29 cellular contexts compared by ENCODE assay signal in genomic region chr4:143156853-143157252, GRCh38. TPM values are rescaled to one million over a fixed set of nuclear protein-coding genes. Genes with fewer than 3 reads are reported as not detected.
A peak's percentile ranks its signal among the peaks of the same experiment; 100 is the strongest.
DNase-seq lines count a peak whose midpoint lies in the region; ATAC-seq and TF ChIP-seq lines count a peak whose summit lies in the region.
"Had no signal": no experiment of that assay in that cellular context is flagged by ENCODE, and none has a peak within 500 bp of the region (broad histone marks: within the 10 kb centered on the region; RNA-seq: fewer than 3 reads in every experiment).

No MANE protein-coding gene starts in this region.

- H3K27me3 ChIP-seq in lower lobe of right lung (ENCODE audit: low read depth) (no peaks in the 10 kb centered on the region), upper lobe of right lung (no peaks in the 10 kb centered on the region)
- H3K27me3 ChIP-seq: BE2C; BLaER1; BLaER1 treated with 17β-estradiol and CSF1 and Interleukin-3, amounts not matched to agents 10 nM and 100 nM had no signal

- no peak overlapping the region for H3K4me3 ChIP-seq in lower lobe of right lung
- no peak overlapping the region for H3K4me3 ChIP-seq in upper lobe of right lung
- H3K4me3 ChIP-seq: A549; BLaER1; BLaER1 treated with 17β-estradiol and CSF1 and Interleukin-3, amounts not matched to agents 10 nM and 100 nM had no signal

- H3K36me3 ChIP-seq in lower lobe of right lung (no peaks in the 10 kb centered on the region), upper lobe of right lung (no peaks in the 10 kb centered on the region)
- H3K36me3 ChIP-seq: BE2C; BLaER1; BLaER1 treated with 17β-estradiol and CSF1 and Interleukin-3, amounts not matched to agents 10 nM and 100 nM had no signal

- H3K27ac ChIP-seq in lower lobe of right lung = no peak overlapping the region
- H3K27ac ChIP-seq in upper lobe of right lung = no peak overlapping the region
- H3K27ac ChIP-seq: 22Rv1; A549; BLaER1; BLaER1 treated with 17β-estradiol and CSF1 and Interleukin-3, amounts not matched to agents 10 nM and 100 nM; C4-2B had no signal

- DNase-seq in lower lobe of right lung = no peak
- DNase-seq in upper lobe of right lung = no peak
- DNase-seq: 8988T; ACHN; AML-193; BE2C; C1 segment of cervical spinal cord; Caco-2; Calu3; CD4-positive, alpha-beta memory T cell; CD4-positive, alpha-beta T cell; CD4-positive, CD25-positive, alpha-beta regulatory T cell; CD8-positive, alpha-beta memory T cell; CD8-positive, alpha-beta T cell; COR-L47; DMS 273 treated with DMSO at 0.1 percent for 48 hours; DMS153; DMS53; DMS79; DMS79 treated with DMSO at 0.1 percent for 48 hours; DND-41; EL had no signal

- ATAC-seq in lower lobe of right lung (peak; percentile 66 to 73), upper lobe of right lung (peak; percentile 73), HG02852 (IDR thresholded peaks at IDR 0.05; ENCODE audit: unreplicated experiment) (no peak), GM18858 (IDR thresholded peaks at IDR 0.05; ENCODE audit: unreplicated experiment) (no peak)
- ATAC-seq: A549; CD8-positive, alpha-beta T cell had no signal

- H3K9me3 ChIP-seq in lower lobe of right lung (peaks cover 15% of the 10 kb centered on the region), upper lobe of right lung (peaks cover 6% of the 10 kb centered on the region)
- H3K9me3 ChIP-seq: A549, BE2C had no signal

- no peaks in the 10 kb centered on the region for H3K4me1 ChIP-seq in lower lobe of right lung
- H3K4me1 ChIP-seq in upper lobe of right lung = no peaks in the 10 kb centered on the region
- H3K4me1 ChIP-seq: A549; BE2C; BLaER1; BLaER1 treated with 17β-estradiol and CSF1 and Interleukin-3, amounts not matched to agents 10 nM and 100 nM had no signal

- intact Hi-C loops in lower lobe of right lung (cut with DNase I) (no loop called here), upper lobe of right lung (cut with DNase I) (no loop called here)

- no peak for TF ChIP-seq CTCF in lower lobe of right lung (IDR thresholded peaks at IDR 0.05)
- TF ChIP-seq CTCF in upper lobe of right lung (IDR thresholded peaks at IDR 0.05) = no peak

RNA-seq across cellular contexts. Expression of gene USP38, which starts 27.9 kb away (rescaled TPM):
- 25.6 TPM for total RNA-seq in lower lobe of right lung
- total RNA-seq in upper lobe of right lung = 25.7 TPM

Comparison
In these comparisons a context has a peak if more than half of its experiments do, and no peak if none do; other contexts are left out.
1. ATAC-seq: peak in lower lobe of right lung (2 of 2) and upper lobe of right lung (single experiment); none in HG02852 (single experiment) and GM18858 (single experiment).